In genomic region chr2:45316576-45317338, GRCh38 we compare ENCODE assay signal across 28 cellular contexts.
"Had no signal": no experiment of that assay in that cellular context is flagged by ENCODE, and none has a peak within 500 bp of the region (broad histone marks: within the 10 kb centered on the region; RNA-seq: fewer than 3 reads in every experiment).

No MANE protein-coding gene starts in this region.

- DNase-seq: activated CD4-positive, alpha-beta memory T cell treated with anti-CD3 and anti-CD28 coated beads, Interleukin-2, amount 10 ng/mL, durations not matched to agents 7 days and 5 days; activated CD4-positive, alpha-beta T cell treated with anti-CD3 and anti-CD28 coated beads, Interleukin-2, amount 10 ng/mL, durations not matched to agents 24 days and 14 days; activated CD8-positive, alpha-beta memory T cell treated with anti-CD3 and anti-CD28 coated beads, Interleukin-2, amount 10 ng/mL, durations not matched to agents 7 days and 5 days; activated effector memory CD4-positive, alpha-beta T cell treated with anti-CD3 and anti-CD28 coated beads, Interleukin-2, amount 50 U/mL, for 16 hours; activated naive CD4-positive, alpha-beta T cell treated with anti-CD3 and anti-CD28 coated beads, Interleukin-2, amount 10 ng/mL, durations not matched to agents 7 days and 5 days; activated T-cell treated with anti-CD3 and anti-CD28 coated beads for 4 hours; amygdala; effector memory CD4-positive, alpha-beta T cell; foreskin melanocyte; hypothalamus; left ventricle myocardium inferior; pancreas; psoas muscle; right cardiac atrium; stimulated activated CD4-positive, alpha-beta T cell treated with anti-CD3 and anti-CD28 coated beads, Interleukin-1b, Interleukin-23, amount 100 ng/mL, for 48 hours had no signal

- H3K27ac ChIP-seq: brain microvascular endothelial cell, left ventricle myocardium inferior, neutrophil, pancreas, psoas muscle, skin epidermis, tibial nerve, VCaP had no signal

- H3K27me3 ChIP-seq: brain microvascular endothelial cell, neutrophil, pancreas, tibial nerve, uterus had no signal

- ATAC-seq: activated CD4-positive, CD25-positive, alpha-beta regulatory T cell treated with anti-CD3 and anti-CD28 coated beads, Interleukin-2, amount 50 U/mL, for 24 hours; activated CD8-positive, alpha-beta memory T cell treated with anti-CD3 and anti-CD28 coated beads, Interleukin-2, amount 10 ng/mL, durations not matched to agents 7 days and 5 days; esophagus mucosa; psoas muscle; right cardiac atrium had no signal

- H3K9me3 Mint-ChIP-seq: activated CD4-positive, alpha-beta memory T cell treated with anti-CD3 and anti-CD28 coated beads, Interleukin-2, amount 10 ng/mL, durations not matched to agents 7 days and 5 days; activated CD4-positive, alpha-beta T cell treated with anti-CD3 and anti-CD28 coated beads, Interleukin-2, amount 10 ng/mL, durations not matched to agents 24 days and 14 days; activated naive CD4-positive, alpha-beta T cell treated with anti-CD3 and anti-CD28 coated beads, Interleukin-2, amount 10 ng/mL, durations not matched to agents 7 days and 5 days; central memory CD8-positive, alpha-beta T cell; stimulated activated naive CD8-positive, alpha-beta T cell treated with anti-CD3 and anti-CD28 coated beads, Interleukin-15, Interleukin-2, amounts not matched to agents 100 ng/mL and 50 ng/mL, for 24 hours; T-helper 2 cell treated with Interferon-gamma antibody and Interleukin-4, amounts not matched to agents 5 μg/mL and 100 μg/mL, for 36 hours had no signal

- H3K4me1 Mint-ChIP-seq: activated CD4-positive, alpha-beta memory T cell treated with anti-CD3 and anti-CD28 coated beads, Interleukin-2, amount 10 ng/mL, durations not matched to agents 7 days and 5 days; activated CD4-positive, alpha-beta T cell treated with anti-CD3 and anti-CD28 coated beads, Interleukin-2, amount 10 ng/mL, durations not matched to agents 24 days and 14 days; activated CD8-positive, alpha-beta memory T cell treated with anti-CD3 and anti-CD28 coated beads, Interleukin-2, amount 10 ng/mL, durations not matched to agents 7 days and 5 days; activated naive CD4-positive, alpha-beta T cell treated with anti-CD3 and anti-CD28 coated beads, Interleukin-2, amount 10 ng/mL, durations not matched to agents 7 days and 5 days; central memory CD8-positive, alpha-beta T cell; mesothelial cell of epicardium had no signal

- H3K9me3 ChIP-seq: neutrophil, pancreas, psoas muscle, uterus had no signal

- H3K36me3 ChIP-seq: brain microvascular endothelial cell, left ventricle myocardium inferior, neutrophil, pancreas, tibial nerve, uterus had no signal

- H3K4me3 ChIP-seq: left ventricle myocardium inferior, pancreas, psoas muscle, skin epidermis, tibial nerve, uterus had no signal

- H3K4me3 Mint-ChIP-seq: activated CD4-positive, alpha-beta memory T cell treated with anti-CD3 and anti-CD28 coated beads, Interleukin-2, amount 10 ng/mL, durations not matched to agents 7 days and 5 days; activated CD4-positive, alpha-beta T cell treated with anti-CD3 and anti-CD28 coated beads, Interleukin-2, amount 10 ng/mL, durations not matched to agents 24 days and 14 days; activated CD8-positive, alpha-beta memory T cell treated with anti-CD3 and anti-CD28 coated beads, Interleukin-2, amount 10 ng/mL, durations not matched to agents 7 days and 5 days; activated naive CD4-positive, alpha-beta T cell treated with anti-CD3 and anti-CD28 coated beads, Interleukin-2, amount 10 ng/mL, durations not matched to agents 7 days and 5 days; central memory CD8-positive, alpha-beta T cell; mesothelial cell of epicardium; nephron; stimulated activated naive CD8-positive, alpha-beta T cell treated with anti-CD3 and anti-CD28 coated beads, Interleukin-15, Interleukin-2, amounts not matched to agents 100 ng/mL and 50 ng/mL, for 24 hours; T-helper 2 cell treated with Interferon-gamma antibody and Interleukin-4, amounts not matched to agents 5 μg/mL and 100 μg/mL, for 36 hours had no signal

- H3K4me1 ChIP-seq: left ventricle myocardium inferior, psoas muscle, tibial nerve, uterus had no signal

- H3K27me3 Mint-ChIP-seq: activated CD4-positive, alpha-beta T cell treated with anti-CD3 and anti-CD28 coated beads, Interleukin-2, amount 10 ng/mL, durations not matched to agents 24 days and 14 days had no signal

- H3K36me3 Mint-ChIP-seq: activated CD8-positive, alpha-beta memory T cell treated with anti-CD3 and anti-CD28 coated beads, Interleukin-2, amount 10 ng/mL, durations not matched to agents 7 days and 5 days; activated naive CD4-positive, alpha-beta T cell treated with anti-CD3 and anti-CD28 coated beads, Interleukin-2, amount 10 ng/mL, durations not matched to agents 7 days and 5 days; mesothelial cell of epicardium had no signal

- H3K27ac Mint-ChIP-seq: activated CD4-positive, alpha-beta memory T cell treated with anti-CD3 and anti-CD28 coated beads, Interleukin-2, amount 10 ng/mL, durations not matched to agents 7 days and 5 days; activated CD4-positive, alpha-beta T cell treated with anti-CD3 and anti-CD28 coated beads, Interleukin-2, amount 10 ng/mL, durations not matched to agents 24 days and 14 days; activated CD8-positive, alpha-beta memory T cell treated with anti-CD3 and anti-CD28 coated beads, Interleukin-2, amount 10 ng/mL, durations not matched to agents 7 days and 5 days; activated naive CD4-positive, alpha-beta T cell treated with anti-CD3 and anti-CD28 coated beads, Interleukin-2, amount 10 ng/mL, durations not matched to agents 7 days and 5 days; mesothelial cell of epicardium; nephron; stimulated activated naive CD8-positive, alpha-beta T cell treated with anti-CD3 and anti-CD28 coated beads, Interleukin-15, Interleukin-2, amounts not matched to agents 100 ng/mL and 50 ng/mL, for 24 hours; T-helper 2 cell treated with Interferon-gamma antibody and Interleukin-4, amounts not matched to agents 5 μg/mL and 100 μg/mL, for 36 hours had no signal
